8 cellular contexts compared by ENCODE assay signal in the genomic region with DNA sequence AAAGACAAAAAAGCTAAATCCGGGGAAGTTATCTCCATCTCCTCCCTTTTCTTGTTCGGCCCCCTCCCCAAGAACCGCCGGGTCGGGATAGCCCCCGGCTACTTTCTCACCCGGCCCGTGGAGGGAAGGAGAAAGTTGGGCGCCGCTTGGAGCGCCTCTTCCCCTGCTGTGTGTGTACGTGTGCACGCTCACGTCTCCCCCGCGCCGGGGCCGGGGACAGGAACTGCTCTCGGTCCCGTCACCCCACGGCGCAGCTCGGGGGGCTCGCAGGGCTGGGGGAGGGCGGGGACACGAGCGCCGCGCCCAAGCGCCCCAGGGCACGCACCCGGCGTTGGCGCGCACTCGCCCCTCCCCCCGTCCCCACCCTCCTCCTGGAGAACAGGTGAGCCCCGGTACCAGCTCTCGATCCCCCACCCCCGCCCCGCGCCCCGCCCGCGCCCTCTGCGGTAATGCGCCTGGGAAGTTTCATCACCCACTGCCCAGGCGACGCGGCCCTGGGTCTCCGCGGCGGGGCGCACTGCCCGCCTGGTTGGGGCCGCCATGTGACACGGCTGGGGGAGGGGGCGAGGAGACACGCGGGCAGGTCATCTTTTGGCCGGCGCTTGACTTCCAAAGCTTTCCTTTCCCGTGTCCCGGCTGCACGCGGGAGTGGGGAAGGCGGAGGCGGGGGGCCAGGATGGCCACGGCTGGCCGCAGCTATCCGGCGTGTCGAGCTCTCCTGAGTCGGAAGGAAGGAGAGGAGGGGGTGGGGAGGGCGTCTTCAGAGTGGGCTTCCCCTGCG. TPM values are rescaled to one million over a fixed set of nuclear protein-coding genes. Genes with fewer than 3 reads are reported as not detected.
DNase-seq lines count a peak whose midpoint lies in the region; ATAC-seq and TF ChIP-seq lines count a peak whose summit lies in the region.

No MANE protein-coding gene starts in this region.

- peak; percentile 80 for DNase-seq in activated CD4-positive, alpha-beta T cell treated with anti-CD3 and anti-CD28 coated beads for 48 hours
- DNase-seq in activated CD4-positive, alpha-beta T cell treated with anti-CD3 and anti-CD28 coated beads, Interleukin-2, amount 50 U/mL, for 1 hour, result no peak
- DNase-seq in glutamatergic neuron, result peak; percentile 68
- DNase-seq in stimulated activated CD4-positive, alpha-beta T cell treated with anti-CD3 and anti-CD28 coated beads, Interleukin-15, amount 100 ng/mL, for 48 hours (ENCODE audit: low read depth in 2 of 2), result peak; percentile 53 to 73
- no peak for DNase-seq in cerebellum (ENCODE audit: low spot score)

- peak overlapping the region; percentile 99 for H3K4me3 Mint-ChIP-seq in glutamatergic neuron (ENCODE audit: unreplicated experiment)

- H3K4me3 ChIP-seq in WI38 (ENCODE audit: low read depth, low read length), result peak overlapping the region; percentile 95

- peak; percentile 58 for ATAC-seq in HG03432 (IDR thresholded peaks at IDR 0.05; ENCODE audit: unreplicated experiment)
- no peak for ATAC-seq in HG03378 (IDR thresholded peaks at IDR 0.05; ENCODE audit: unreplicated experiment)

- TF ChIP-seq CTCF in WI38 (IDR thresholded peaks at IDR 0.05; ENCODE audit: low read depth, low read length), result no peak
- TF ChIP-seq CTCF in glutamatergic neuron (IDR thresholded peaks at IDR 0.05; ENCODE audit: partially characterized antibody, unreplicated experiment), result no peak

- H3K27ac Mint-ChIP-seq in glutamatergic neuron (ENCODE audit: unreplicated experiment), result peak overlapping the region; percentile 44

- H3K9me3 Mint-ChIP-seq in glutamatergic neuron (ENCODE audit: unreplicated experiment), result peaks cover 6% of the 10 kb centered on the region

- no peaks in the 10 kb centered on the region for H3K36me3 Mint-ChIP-seq in glutamatergic neuron (ENCODE audit: unreplicated experiment)

- peaks cover 13% of the 10 kb centered on the region for H3K4me1 Mint-ChIP-seq in glutamatergic neuron (ENCODE audit: low read depth, unreplicated experiment)

- H3K27me3 Mint-ChIP-seq in glutamatergic neuron (ENCODE audit: unreplicated experiment), result peaks cover 24% of the 10 kb centered on the region

RNA-seq across cellular contexts. Expression of gene STC2, which starts 1.3 kb away (rescaled TPM):
- total RNA-seq in glutamatergic neuron (ENCODE audit: unreplicated experiment), result 14.0 TPM
- 0.64 TPM for total RNA-seq in cerebellum

Comparison
In these comparisons a context has a peak if more than half of its experiments do, and no peak if none do; other contexts are left out.
1. DNase-seq: peak in activated CD4-positive, alpha-beta T cell treated with anti-CD3 and anti-CD28 coated beads for 48 hours (single experiment), glutamatergic neuron (single experiment) and stimulated activated CD4-positive, alpha-beta T cell treated with anti-CD3 and anti-CD28 coated beads, Interleukin-15, amount 100 ng/mL, for 48 hours (2 of 2); none in activated CD4-positive, alpha-beta T cell treated with anti-CD3 and anti-CD28 coated beads, Interleukin-2, amount 50 U/mL, for 1 hour (single experiment) and cerebellum (single experiment).